In the genomic region with DNA sequence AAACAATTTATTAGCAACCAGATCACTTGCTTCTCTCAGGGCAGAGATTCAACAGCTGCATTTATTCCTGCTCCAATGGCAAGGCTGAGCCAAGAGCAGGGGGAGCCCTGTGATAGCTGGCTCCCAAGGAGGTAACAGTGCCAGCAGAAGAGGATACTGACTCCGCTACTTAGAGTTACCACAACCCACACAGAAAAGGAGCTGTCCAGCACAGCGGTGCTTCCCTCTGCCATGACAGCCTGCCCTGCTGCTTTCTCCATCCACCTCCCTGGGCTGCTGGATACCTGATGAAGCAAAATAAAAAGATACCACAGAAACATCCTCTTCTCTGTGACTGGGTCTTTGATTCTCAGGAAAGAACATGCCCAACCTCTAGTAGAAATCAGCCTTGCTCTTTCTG, we compare ENCODE assay signal across 1 cellular context.
TF ChIP-seq lines count a peak whose summit lies in the region.

No MANE protein-coding gene starts in this region.

TF ChIP-seq in GM23338, 12 proteins besides CTCF, POLR2A, EP300 and RAD21:
- no peak for TF ChIP-seq JUNB (IDR thresholded peaks at IDR 0.05; ENCODE audit: unreplicated experiment)
- TF ChIP-seq, protein P1, sequence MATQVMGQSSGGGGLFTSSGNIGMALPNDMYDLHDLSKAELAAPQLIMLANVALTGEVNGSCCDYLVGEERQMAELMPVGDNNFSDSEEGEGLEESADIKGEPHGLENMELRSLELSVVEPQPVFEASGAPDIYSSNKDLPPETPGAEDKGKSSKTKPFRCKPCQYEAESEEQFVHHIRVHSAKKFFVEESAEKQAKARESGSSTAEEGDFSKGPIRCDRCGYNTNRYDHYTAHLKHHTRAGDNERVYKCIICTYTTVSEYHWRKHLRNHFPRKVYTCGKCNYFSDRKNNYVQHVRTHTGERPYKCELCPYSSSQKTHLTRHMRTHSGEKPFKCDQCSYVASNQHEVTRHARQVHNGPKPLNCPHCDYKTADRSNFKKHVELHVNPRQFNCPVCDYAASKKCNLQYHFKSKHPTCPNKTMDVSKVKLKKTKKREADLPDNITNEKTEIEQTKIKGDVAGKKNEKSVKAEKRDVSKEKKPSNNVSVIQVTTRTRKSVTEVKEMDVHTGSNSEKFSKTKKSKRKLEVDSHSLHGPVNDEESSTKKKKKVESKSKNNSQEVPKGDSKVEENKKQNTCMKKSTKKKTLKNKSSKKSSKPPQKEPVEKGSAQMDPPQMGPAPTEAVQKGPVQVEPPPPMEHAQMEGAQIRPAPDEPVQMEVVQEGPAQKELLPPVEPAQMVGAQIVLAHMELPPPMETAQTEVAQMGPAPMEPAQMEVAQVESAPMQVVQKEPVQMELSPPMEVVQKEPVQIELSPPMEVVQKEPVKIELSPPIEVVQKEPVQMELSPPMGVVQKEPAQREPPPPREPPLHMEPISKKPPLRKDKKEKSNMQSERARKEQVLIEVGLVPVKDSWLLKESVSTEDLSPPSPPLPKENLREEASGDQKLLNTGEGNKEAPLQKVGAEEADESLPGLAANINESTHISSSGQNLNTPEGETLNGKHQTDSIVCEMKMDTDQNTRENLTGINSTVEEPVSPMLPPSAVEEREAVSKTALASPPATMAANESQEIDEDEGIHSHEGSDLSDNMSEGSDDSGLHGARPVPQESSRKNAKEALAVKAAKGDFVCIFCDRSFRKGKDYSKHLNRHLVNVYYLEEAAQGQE (IDR thresholded peaks at IDR 0.05; ENCODE audit: unreplicated experiment): peak; percentile 96
